1 cellular context compared by ENCODE assay signal in genomic region chr2:241376808-241377207, GRCh38.
TF ChIP-seq lines count a peak whose summit lies in the region.

No MANE protein-coding gene starts in this region.

TF ChIP-seq in GM12878, 131 proteins besides CTCF, POLR2A, EP300 and RAD21:
- peak; percentile 70; the same call in 1 of the 2 replicates for TF ChIP-seq ZNF217 (IDR thresholded peaks at IDR 0.05)
- 0 out of 2 replicates have a peak, but pooled peaks have one; percentile 42 for TF ChIP-seq CBX5 (IDR thresholded peaks at IDR 0.05; ENCODE audit: low read depth)
- TF ChIP-seq, protein P1, sequence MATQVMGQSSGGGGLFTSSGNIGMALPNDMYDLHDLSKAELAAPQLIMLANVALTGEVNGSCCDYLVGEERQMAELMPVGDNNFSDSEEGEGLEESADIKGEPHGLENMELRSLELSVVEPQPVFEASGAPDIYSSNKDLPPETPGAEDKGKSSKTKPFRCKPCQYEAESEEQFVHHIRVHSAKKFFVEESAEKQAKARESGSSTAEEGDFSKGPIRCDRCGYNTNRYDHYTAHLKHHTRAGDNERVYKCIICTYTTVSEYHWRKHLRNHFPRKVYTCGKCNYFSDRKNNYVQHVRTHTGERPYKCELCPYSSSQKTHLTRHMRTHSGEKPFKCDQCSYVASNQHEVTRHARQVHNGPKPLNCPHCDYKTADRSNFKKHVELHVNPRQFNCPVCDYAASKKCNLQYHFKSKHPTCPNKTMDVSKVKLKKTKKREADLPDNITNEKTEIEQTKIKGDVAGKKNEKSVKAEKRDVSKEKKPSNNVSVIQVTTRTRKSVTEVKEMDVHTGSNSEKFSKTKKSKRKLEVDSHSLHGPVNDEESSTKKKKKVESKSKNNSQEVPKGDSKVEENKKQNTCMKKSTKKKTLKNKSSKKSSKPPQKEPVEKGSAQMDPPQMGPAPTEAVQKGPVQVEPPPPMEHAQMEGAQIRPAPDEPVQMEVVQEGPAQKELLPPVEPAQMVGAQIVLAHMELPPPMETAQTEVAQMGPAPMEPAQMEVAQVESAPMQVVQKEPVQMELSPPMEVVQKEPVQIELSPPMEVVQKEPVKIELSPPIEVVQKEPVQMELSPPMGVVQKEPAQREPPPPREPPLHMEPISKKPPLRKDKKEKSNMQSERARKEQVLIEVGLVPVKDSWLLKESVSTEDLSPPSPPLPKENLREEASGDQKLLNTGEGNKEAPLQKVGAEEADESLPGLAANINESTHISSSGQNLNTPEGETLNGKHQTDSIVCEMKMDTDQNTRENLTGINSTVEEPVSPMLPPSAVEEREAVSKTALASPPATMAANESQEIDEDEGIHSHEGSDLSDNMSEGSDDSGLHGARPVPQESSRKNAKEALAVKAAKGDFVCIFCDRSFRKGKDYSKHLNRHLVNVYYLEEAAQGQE (IDR thresholded peaks at IDR 0.05; ENCODE audit: low read depth, low read length), result no peak
- TF ChIP-seq RUNX3 (IDR thresholded peaks at IDR 0.05; ENCODE audit: low read length), result 0 out of 2 replicates have a peak, but pooled peaks have one; percentile 40
- TF ChIP-seq, protein P2, sequence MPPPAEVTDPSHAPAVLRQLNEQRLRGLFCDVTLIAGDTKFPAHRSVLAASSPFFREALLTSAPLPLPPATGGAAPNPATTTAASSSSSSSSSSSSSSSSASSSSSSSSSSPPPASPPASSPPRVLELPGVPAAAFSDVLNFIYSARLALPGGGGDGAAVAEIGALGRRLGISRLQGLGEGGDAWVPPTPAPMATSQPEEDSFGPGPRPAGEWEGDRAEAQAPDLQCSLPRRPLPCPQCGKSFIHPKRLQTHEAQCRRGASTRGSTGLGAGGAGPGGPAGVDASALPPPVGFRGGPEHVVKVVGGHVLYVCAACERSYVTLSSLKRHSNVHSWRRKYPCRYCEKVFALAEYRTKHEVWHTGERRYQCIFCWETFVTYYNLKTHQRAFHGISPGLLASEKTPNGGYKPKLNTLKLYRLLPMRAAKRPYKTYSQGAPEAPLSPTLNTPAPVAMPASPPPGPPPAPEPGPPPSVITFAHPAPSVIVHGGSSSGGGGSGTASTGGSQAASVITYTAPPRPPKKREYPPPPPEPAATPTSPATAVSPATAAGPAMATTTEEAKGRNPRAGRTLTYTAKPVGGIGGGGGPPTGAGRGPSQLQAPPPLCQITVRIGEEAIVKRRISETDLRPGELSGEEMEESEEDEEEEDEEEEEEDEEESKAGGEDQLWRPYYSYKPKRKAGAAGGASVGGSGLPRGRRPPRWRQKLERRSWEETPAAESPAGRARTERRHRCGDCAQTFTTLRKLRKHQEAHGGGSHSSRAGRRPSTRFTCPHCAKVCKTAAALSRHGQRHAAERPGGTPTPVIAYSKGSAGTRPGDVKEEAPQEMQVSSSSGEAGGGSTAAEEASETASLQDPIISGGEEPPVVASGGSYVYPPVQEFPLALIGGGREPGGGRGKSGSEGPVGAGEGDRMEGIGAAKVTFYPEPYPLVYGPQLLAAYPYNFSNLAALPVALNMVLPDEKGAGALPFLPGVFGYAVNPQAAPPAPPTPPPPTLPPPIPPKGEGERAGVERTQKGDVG (CRISPR knock-in tag; IDR thresholded peaks at IDR 0.05), result no peak
- peak; percentile 27 for TF ChIP-seq SKIL (IDR thresholded peaks at IDR 0.05; ENCODE audit: low read depth, poor library complexity, severe bottlenecking)
- 0 out of 4 replicates have a peak, but pooled peaks of 1 of the 2 experiments have one; percentile 8 for TF ChIP-seq IKZF2 (IDR thresholded peaks at IDR 0.05)
- peak; percentile 50; the same call in 1 of the 2 replicates for TF ChIP-seq NBN (IDR thresholded peaks at IDR 0.05)
- TF ChIP-seq GATAD2B (conservative IDR thresholded peaks at IDR 0.05; ENCODE audit: low read depth), result no peak
- peak; percentile 77 for TF ChIP-seq ZNF24 (IDR thresholded peaks at IDR 0.05)
- 0 out of 2 replicates have a peak, but pooled peaks have one; percentile 32 for TF ChIP-seq ZNF592 (IDR thresholded peaks at IDR 0.05)
- TF ChIP-seq JUNB (IDR thresholded peaks at IDR 0.05), result 0 out of 2 replicates have a peak, but pooled peaks have one; percentile 10
